ENCODE assay signal across 1 cellular context in genomic region chr19:13104848-13105646, GRCh38.
TF ChIP-seq lines count a peak whose summit lies in the region.

No MANE protein-coding gene starts in this region.

TF ChIP-seq in K562, 482 proteins besides CTCF, POLR2A, EP300 and RAD21:
- TF ChIP-seq FOXA1 (IDR thresholded peaks at IDR 0.05; ENCODE audit: borderline replicate concordance), result no peak
- no peak for TF ChIP-seq GATA2 (CRISPR knock-in tag; IDR thresholded peaks at IDR 0.05)
- TF ChIP-seq SRF (CRISPR knock-in tag; IDR thresholded peaks at IDR 0.05), result no peak
- TF ChIP-seq NELFE (IDR thresholded peaks at IDR 0.05; ENCODE audit: insufficient read depth, insufficient read length), result no peak
- no peak for TF ChIP-seq NFE2L1 (tag; IDR thresholded peaks at IDR 0.05; ENCODE audit: borderline replicate concordance, low read depth)
- no peak for TF ChIP-seq ZNF24 (IDR thresholded peaks at IDR 0.05)
- no peak for TF ChIP-seq CREM (IDR thresholded peaks at IDR 0.05; ENCODE audit: low read depth)
